In genomic region chr5:132365213-132365612, GRCh38 we compare ENCODE assay signal across 2 cellular contexts.
TF ChIP-seq lines count a peak whose summit lies in the region.

No MANE protein-coding gene starts in this region.

TF ChIP-seq in A549, 52 proteins besides CTCF, POLR2A, EP300 and RAD21 (continued from another document and continues in another):
- TF ChIP-seq HMGXB4 (CRISPR knock-in tag; IDR thresholded peaks at IDR 0.05; ENCODE audit: borderline replicate concordance) (no peak), KDM1A (IDR thresholded peaks at IDR 0.05; ENCODE audit: low read depth) (no peak), EHF (CRISPR knock-in tag; IDR thresholded peaks at IDR 0.05) (no peak), USF2 (IDR thresholded peaks at IDR 0.05) (no peak), MYC (IDR thresholded peaks at IDR 0.05; ENCODE audit: borderline replicate concordance, low read length) (no peak), HOXB13 (CRISPR knock-in tag; IDR thresholded peaks at IDR 0.05; ENCODE audit: low read depth) (no peak), FOSB (CRISPR knock-in tag; IDR thresholded peaks at IDR 0.05) (no peak), BHLHE40 (IDR thresholded peaks at IDR 0.05; ENCODE audit: low read depth, low read length) (no peak), EHMT2 (IDR thresholded peaks at IDR 0.05; ENCODE audit: low read depth) (no peak), NPAS2 (CRISPR knock-in tag; IDR thresholded peaks at IDR 0.05; ENCODE audit: borderline replicate concordance) (no peak), CEBPB (IDR thresholded peaks at IDR 0.05) (peak in 1 of 2 experiments; percentile 52; a peak in 1 of 4 replicates), CHD4 (IDR thresholded peaks at IDR 0.05; ENCODE audit: borderline replicate concordance) (no peak), ELK1 (IDR thresholded peaks at IDR 0.05; ENCODE audit: low read depth, low read length) (no peak), ZC3H11A (IDR thresholded peaks at IDR 0.05) (no peak), ZNF302 (CRISPR knock-in tag; IDR thresholded peaks at IDR 0.05) (no peak), KDM5A (IDR thresholded peaks at IDR 0.05) (no peak), CHD2 (IDR thresholded peaks at IDR 0.05; ENCODE audit: low read length, partially characterized antibody) (no peak), HOXB5 (CRISPR knock-in tag; IDR thresholded peaks at IDR 0.05) (peak; percentile 49), JUN (IDR thresholded peaks at IDR 0.05) (peak; percentile 53 to 59; a peak in 4 of 5 replicates), HES2 (IDR thresholded peaks at IDR 0.05) (no peak), PHF8 (IDR thresholded peaks at IDR 0.05; ENCODE audit: borderline replicate concordance, low read depth) (no peak), BCL3 (IDR thresholded peaks at IDR 0.05) (0 out of 3 replicates have a peak, but pooled peaks have one; percentile 19), HDAC2 (IDR thresholded peaks at IDR 0.05) (no peak), MAZ (IDR thresholded peaks at IDR 0.05; ENCODE audit: borderline replicate concordance, low read depth, low read length) (no peak)
- TF ChIP-seq, protein P1, sequence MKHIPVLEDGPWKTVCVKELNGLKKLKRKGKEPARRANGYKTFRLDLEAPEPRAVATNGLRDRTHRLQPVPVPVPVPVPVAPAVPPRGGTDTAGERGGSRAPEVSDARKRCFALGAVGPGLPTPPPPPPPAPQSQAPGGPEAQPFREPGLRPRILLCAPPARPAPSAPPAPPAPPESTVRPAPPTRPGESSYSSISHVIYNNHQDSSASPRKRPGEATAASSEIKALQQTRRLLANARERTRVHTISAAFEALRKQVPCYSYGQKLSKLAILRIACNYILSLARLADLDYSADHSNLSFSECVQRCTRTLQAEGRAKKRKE (CRISPR knock-in tag; IDR thresholded peaks at IDR 0.05; ENCODE audit: low read depth) = no peak
- TF ChIP-seq, protein P2, sequence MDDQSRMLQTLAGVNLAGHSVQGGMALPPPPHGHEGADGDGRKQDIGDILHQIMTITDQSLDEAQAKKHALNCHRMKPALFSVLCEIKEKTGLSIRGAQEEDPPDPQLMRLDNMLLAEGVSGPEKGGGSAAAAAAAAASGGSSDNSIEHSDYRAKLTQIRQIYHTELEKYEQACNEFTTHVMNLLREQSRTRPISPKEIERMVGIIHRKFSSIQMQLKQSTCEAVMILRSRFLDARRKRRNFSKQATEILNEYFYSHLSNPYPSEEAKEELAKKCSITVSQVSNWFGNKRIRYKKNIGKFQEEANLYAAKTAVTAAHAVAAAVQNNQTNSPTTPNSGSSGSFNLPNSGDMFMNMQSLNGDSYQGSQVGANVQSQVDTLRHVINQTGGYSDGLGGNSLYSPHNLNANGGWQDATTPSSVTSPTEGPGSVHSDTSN (IDR thresholded peaks at IDR 0.05) = no peak
- TF ChIP-seq, protein P3, sequence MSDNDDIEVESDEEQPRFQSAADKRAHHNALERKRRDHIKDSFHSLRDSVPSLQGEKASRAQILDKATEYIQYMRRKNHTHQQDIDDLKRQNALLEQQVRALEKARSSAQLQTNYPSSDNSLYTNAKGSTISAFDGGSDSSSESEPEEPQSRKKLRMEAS (IDR thresholded peaks at IDR 0.05) = peak; percentile 71

TF ChIP-seq in IMR-90, 13 proteins besides CTCF, POLR2A, EP300 and RAD21 (continued from another document):
- TF ChIP-seq ELK1 (IDR thresholded peaks at IDR 0.05; ENCODE audit: borderline replicate concordance, low read depth, low read length) (no peak), RFX5 (IDR thresholded peaks at IDR 0.05; ENCODE audit: low read depth, low read length) (no peak), CEBPB (IDR thresholded peaks at IDR 0.05; ENCODE audit: low read depth, low read length) (no peak), FOS (IDR thresholded peaks at IDR 0.05; ENCODE audit: low read depth, low read length) (no peak), BHLHE40 (IDR thresholded peaks at IDR 0.05; ENCODE audit: low read depth, low read length) (no peak), NFE2L2 (IDR thresholded peaks at IDR 0.05; ENCODE audit: low read depth, low read length) (no peak), USF2 (IDR thresholded peaks at IDR 0.05; ENCODE audit: low read depth, low read length) (no peak)
